In genomic region chr10:92691042-92691590, GRCh38 we compare ENCODE assay signal across 8 cellular contexts. TPM values are rescaled to one million over a fixed set of nuclear protein-coding genes. Genes with fewer than 3 reads are reported as not detected.
DNase-seq lines count a peak whose midpoint lies in the region; ATAC-seq and TF ChIP-seq lines count a peak whose summit lies in the region.

No MANE protein-coding gene starts in this region.

- peak overlapping the region; percentile 93 for H3K4me2 ChIP-seq in hepatocyte

- peaks cover 76% of the 10 kb centered on the region for H3K27me3 Mint-ChIP-seq in activated T-cell treated with anti-CD3 and anti-CD28 coated beads, Interleukin-2, amount 50 U/mL, for 24 hours

- no peaks in the 10 kb centered on the region for H3K9me2 ChIP-seq in hepatocyte (replicated peaks; ENCODE audit: insufficient read depth)

- H3K9me3 ChIP-seq in HAP-1 (no peaks in the 10 kb centered on the region), hepatocyte (ENCODE audit: low read depth) (no peaks in the 10 kb centered on the region)

- H3K27ac Mint-ChIP-seq in activated T-cell treated with anti-CD3 and anti-CD28 coated beads, Interleukin-2, amount 50 U/mL, for 24 hours: no peak overlapping the region

- no peak overlapping the region for H3K27ac ChIP-seq in hepatocyte
- peak overlapping the region in 20 of 21 experiments; percentile 20 to 93 (median 59) for H3K27ac ChIP-seq in skin epidermis

- H3K4me3 ChIP-seq in HAP-1 (peak overlapping the region; percentile 71), hepatocyte (no peak overlapping the region), skin epidermis (peak overlapping the region; percentile 26 to 61 (median 57))

- no peaks in the 10 kb centered on the region for H3K9me3 Mint-ChIP-seq in activated T-cell treated with anti-CD3 and anti-CD28 coated beads, Interleukin-2, amount 50 U/mL, for 24 hours

- H4K20me1 ChIP-seq in hepatocyte (ENCODE audit: insufficient read depth, poor library complexity, severe bottlenecking): no peaks in the 10 kb centered on the region

- in situ Hi-C loops in HAP-1 (cut with MboI; ENCODE audit: low sequenced_read_pairs): no loop called here

- 25% methylated on average over 26 of the region's 26 CpGs for WGBS in hepatocyte (ENCODE audit: low lambda C conversion rate, missing lambda C conversion rate)

- no peak for TF ChIP-seq CTCF in hepatocyte (IDR thresholded peaks at IDR 0.05; ENCODE audit: poor library complexity)

- H2AFZ ChIP-seq in hepatocyte: no peak overlapping the region

- H3K4me1 Mint-ChIP-seq in activated T-cell treated with anti-CD3 and anti-CD28 coated beads, Interleukin-2, amount 50 U/mL, for 24 hours (ENCODE audit: low read depth): peaks cover 28% of the 10 kb centered on the region

- no peaks in the 10 kb centered on the region for H3K36me3 Mint-ChIP-seq in activated T-cell treated with anti-CD3 and anti-CD28 coated beads, Interleukin-2, amount 50 U/mL, for 24 hours (ENCODE audit: low read depth)

- H3K79me2 ChIP-seq in hepatocyte: no peaks in the 10 kb centered on the region

- H3K4me3 Mint-ChIP-seq in activated T-cell treated with anti-CD3 and anti-CD28 coated beads, Interleukin-2, amount 50 U/mL, for 24 hours: peak overlapping the region; percentile 60

- H3K4me1 ChIP-seq in HAP-1 (peaks cover 17% of the 10 kb centered on the region), hepatocyte (ENCODE audit: insufficient read depth) (peaks cover 14% of the 10 kb centered on the region)

- H3K27me3 ChIP-seq in HAP-1 (ENCODE audit: low read depth): no peaks in the 10 kb centered on the region
- H3K27me3 ChIP-seq in hepatocyte: peaks cover 79% of the 10 kb centered on the region

- H3K36me3 ChIP-seq in HAP-1 (replicated peaks) (peaks cover 13% of the 10 kb centered on the region; the same call in 1 of the 2 replicates), hepatocyte (replicated peaks; ENCODE audit: insufficient read depth, low read depth) (no peaks in the 10 kb centered on the region)

- DNase-seq in HAP-1 (ENCODE audit: low spot score in 2 of 2) (peak; percentile 34 to 41), hepatocyte (ENCODE audit: low spot score) (no peak), NCI-H1092 (lab: John Stamatoyannopoulos, UW) (no peak), cortex of kidney (lab: John Stamatoyannopoulos, UW) (no peak), dermis blood vessel endothelial cell (no peak)
- DNase-seq in activated T-cell treated with anti-CD3 and anti-CD28 coated beads, Interleukin-2, amount 50 U/mL, for 24 hours: no peak

- no peak for ATAC-seq in HG03280 (IDR thresholded peaks at IDR 0.05; ENCODE audit: unreplicated experiment)

RNA-seq across cellular contexts. Expression of gene HHEX, which starts 1.4 kb away (rescaled TPM):
- 13.0 and 15.1 TPM in 2 replicates for total RNA-seq in hepatocyte
- 14.2 and 18.4 TPM in 2 replicates for polyA plus RNA-seq in hepatocyte
- total RNA-seq in dermis blood vessel endothelial cell: 56.7 and 66.9 TPM in 2 replicates

Comparison
In these comparisons a context has a peak if more than half of its experiments do, and no peak if none do; other contexts are left out.
1. DNase-seq: peak in HAP-1 (2 of 2); none in activated T-cell treated with anti-CD3 and anti-CD28 coated beads, Interleukin-2, amount 50 U/mL, for 24 hours (single experiment), hepatocyte (single experiment), NCI-H1092 (single experiment), cortex of kidney (single experiment) and dermis blood vessel endothelial cell (single experiment).